Comparison of ENCODE assay signal across 26 cellular contexts in the genomic region with DNA sequence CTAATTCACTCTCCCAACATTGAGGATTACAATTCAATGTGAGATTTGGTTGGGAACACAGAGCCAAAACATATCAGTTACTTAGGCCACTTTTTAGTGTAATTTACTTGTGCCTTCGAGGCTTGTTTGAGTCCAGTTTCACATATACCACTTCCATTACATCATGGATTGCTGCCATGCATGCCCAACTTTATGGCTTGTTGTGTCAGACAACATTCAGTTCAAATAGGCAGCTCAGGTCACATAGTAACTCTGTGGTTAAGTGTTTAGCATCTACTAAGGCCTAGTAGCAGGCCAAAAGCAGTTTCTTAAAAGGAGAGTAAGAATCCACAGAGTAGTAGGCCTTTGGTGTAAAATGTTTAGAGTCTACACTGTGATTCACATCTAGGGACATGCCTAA.
DNase-seq lines count a peak whose midpoint lies in the region; ATAC-seq, FAIRE-seq and TF ChIP-seq lines count a peak whose summit lies in the region.
"Had no signal": no experiment of that assay in that cellular context is flagged by ENCODE, and none has a peak within 500 bp of the region (broad histone marks: within the 10 kb centered on the region; RNA-seq: fewer than 3 reads in every experiment).

No MANE protein-coding gene starts in this region.

- CTCF ChIA-PET in OCI-LY7 (lab: Charles Lee; ENCODE audit: unreplicated experiment) (no interaction called here), HepG2 (lab: Yijun Ruan, JAX; ENCODE audit: low intra/inter-chr PET ratio, low total read pairs) (no interaction called here)

- in situ Hi-C loops in HepG2 (cut with HindIII; ENCODE audit: extremely low pct_ligation_motif_present, low pct_unique_long_range_greater_than_20kb): no loop called here

- H3K79me2 ChIP-seq in GM23338 (replicated peaks; ENCODE audit: insufficient read depth): no peaks in the 10 kb centered on the region
- H3K79me2 ChIP-seq in OCI-LY7 (ENCODE audit: insufficient read depth, low read depth, low read length): no peaks in the 10 kb centered on the region
- no peaks in the 10 kb centered on the region for H3K79me2 ChIP-seq in HepG2 (ENCODE audit: insufficient read depth, low read length)

- H3K4me3 ChIP-seq in GM23338 (no peak overlapping the region), OCI-LY7 (ENCODE audit: low read depth, low read length, poor library complexity, severe bottlenecking) (no peak overlapping the region), kidney epithelial cell (ENCODE audit: low read depth, low read length) (no peak overlapping the region), HepG2 (replicated peaks in 1 of 3; ENCODE audit: insufficient read depth in 1 of 3, low read depth in 2 of 3, low read length in 3 of 3) (no peak overlapping the region), upper lobe of left lung (no peak overlapping the region)
- H3K4me3 ChIP-seq: BLaER1 treated with 17β-estradiol and CSF1 and Interleukin-3, amounts not matched to agents 10 nM and 100 nM; GM12878; HAP-1 had no signal

- peaks cover 1% of the 10 kb centered on the region for H3K27me3 Mint-ChIP-seq in GM23338 (ENCODE audit: insufficient read depth, low read depth, poor library complexity)
- H3K27me3 Mint-ChIP-seq: CD4-positive, alpha-beta T cell; CD8-positive, alpha-beta memory T cell had no signal

- H3K4me2 ChIP-seq in GM23338: no peak overlapping the region
- H3K4me2 ChIP-seq in OCI-LY7 (ENCODE audit: low read length): no peak overlapping the region
- H3K4me2 ChIP-seq in HepG2 (ENCODE audit: low read depth, low read length): no peak overlapping the region
- H3K4me2 ChIP-seq: BLaER1 treated with 17β-estradiol and CSF1 and Interleukin-3, amounts not matched to agents 10 nM and 100 nM had no signal

- ATAC-seq in GM23338: no peak
- no peak for ATAC-seq in HepG2
- ATAC-seq in GM21619 (IDR thresholded peaks at IDR 0.05; ENCODE audit: unreplicated experiment): no peak
- no peak for ATAC-seq in upper lobe of left lung (ENCODE audit: low FRiP score in 2 of 2)
- ATAC-seq: GM12878 had no signal

- no peak overlapping the region for H3K27ac ChIP-seq in GM23338 (ENCODE audit: low read depth)
- no peak overlapping the region for H3K27ac ChIP-seq in OCI-LY7 (ENCODE audit: low read depth, low read length, poor library complexity, severe bottlenecking)
- H3K27ac ChIP-seq in HepG2 (ENCODE audit: extremely low read length, insufficient read depth, low read length): no peak overlapping the region
- no peak overlapping the region for H3K27ac ChIP-seq in upper lobe of left lung
- H3K27ac ChIP-seq: 22Rv1; BLaER1 treated with 17β-estradiol and CSF1 and Interleukin-3, amounts not matched to agents 10 nM and 100 nM had no signal

- H2AFZ ChIP-seq in GM23338: peak overlapping the region; percentile 32; the same call in 1 of the 2 replicates
- H2AFZ ChIP-seq in OCI-LY7 (ENCODE audit: low read length): 0 out of 2 replicates have a peak overlapping the region, but pooled peaks have one; percentile 27
- H2AFZ ChIP-seq in HepG2 (ENCODE audit: low read length): no peak overlapping the region

- H3F3A ChIP-seq in GM23338 (replicated peaks; ENCODE audit: low read depth): no peaks in the 10 kb centered on the region

- H3K9me3 ChIP-seq in OCI-LY7 (ENCODE audit: low read length): no peaks in the 10 kb centered on the region
- H3K9me3 ChIP-seq in HepG2 (ENCODE audit: low read length): no peaks in the 10 kb centered on the region
- no peaks in the 10 kb centered on the region for H3K9me3 ChIP-seq in upper lobe of left lung
- H3K9me3 ChIP-seq: BE2C; BLaER1 treated with 17β-estradiol and CSF1 and Interleukin-3, amounts not matched to agents 10 nM and 100 nM; HAP-1 had no signal

- no peaks in the 10 kb centered on the region for H3K4me1 ChIP-seq in GM23338 (ENCODE audit: insufficient read depth)
- H3K4me1 ChIP-seq in OCI-LY7 (ENCODE audit: insufficient read depth, low read length, poor library complexity, severe bottlenecking): no peaks in the 10 kb centered on the region
- H3K4me1 ChIP-seq in HepG2 (ENCODE audit: insufficient read depth, low read length): no peaks in the 10 kb centered on the region
- H3K4me1 ChIP-seq in upper lobe of left lung: no peaks in the 10 kb centered on the region
- H3K4me1 ChIP-seq: BE2C, HAP-1 had no signal

- H3K36me3 Mint-ChIP-seq in GM23338 (ENCODE audit: low read depth): no peaks in the 10 kb centered on the region
- H3K36me3 Mint-ChIP-seq: CD14-positive monocyte; CD8-positive, alpha-beta memory T cell had no signal

- POLR2A ChIA-PET in OCI-LY7 (lab: Charles Lee) (no interaction called here), HepG2 (lab: Yijun Ruan, JAX) (no interaction called here)

- no peak overlapping the region for H3K4me3 Mint-ChIP-seq in GM23338
- H3K4me3 Mint-ChIP-seq: CD14-positive monocyte; CD4-positive, alpha-beta T cell; CD8-positive, alpha-beta memory T cell had no signal

- H3K36me3 ChIP-seq in GM23338 (ENCODE audit: insufficient read depth) (no peaks in the 10 kb centered on the region), OCI-LY7 (ENCODE audit: insufficient read depth, low read length) (no peaks in the 10 kb centered on the region), kidney epithelial cell (ENCODE audit: control insufficient read depth, insufficient read depth, low read length) (no peaks in the 10 kb centered on the region), HepG2 (replicated peaks in 1 of 2; ENCODE audit: control insufficient read depth in 1 of 2, insufficient read depth in 2 of 2, low read length in 2 of 2) (no peaks in the 10 kb centered on the region), upper lobe of left lung (no peaks in the 10 kb centered on the region)
- H3K36me3 ChIP-seq: BE2C; BLaER1 treated with 17β-estradiol and CSF1 and Interleukin-3, amounts not matched to agents 10 nM and 100 nM; HAP-1 had no signal

- intact Hi-C loops in OCI-LY7 (cut with micrococcal nuclease; ENCODE audit: unreplicated experiment): no loop called here
- intact Hi-C loops in HepG2 (cut with micrococcal nuclease; ENCODE audit: unreplicated experiment): no loop called here

- no peaks in the 10 kb centered on the region for H3K27me3 ChIP-seq in GM23338 (ENCODE audit: insufficient read depth)
- H3K27me3 ChIP-seq in kidney epithelial cell (ENCODE audit: control insufficient read depth, insufficient read depth, low read length): no peaks in the 10 kb centered on the region
- no peaks in the 10 kb centered on the region for H3K27me3 ChIP-seq in HepG2 (ENCODE audit: control insufficient read depth in 1 of 2, insufficient read depth in 2 of 2, low read length in 2 of 2)
- H3K27me3 ChIP-seq in upper lobe of left lung: no peaks in the 10 kb centered on the region
- H3K27me3 ChIP-seq: BE2C; BLaER1 treated with 17β-estradiol and CSF1 and Interleukin-3, amounts not matched to agents 10 nM and 100 nM had no signal

- no peaks in the 10 kb centered on the region for H3K4me1 Mint-ChIP-seq in GM23338
- H3K4me1 Mint-ChIP-seq: CD14-positive monocyte; CD8-positive, alpha-beta memory T cell had no signal

- DNase-seq in GM23338 (ENCODE audit: low spot score) (no peak), OCI-LY7 (ENCODE audit: low spot score) (no peak), kidney epithelial cell (ENCODE audit: low read depth) (peak; percentile 45), left kidney (ENCODE audit: low read depth, low spot score) (peak; percentile 15), HepG2 (ENCODE audit: low spot score) (no peak), upper lobe of left lung (no peak)
- DNase-seq in activated T-cell treated with anti-CD3 and anti-CD28 coated beads, Interleukin-2, amount 50 U/mL, for 1 hour: no peak
- DNase-seq: AML-193; BE2C; CD4-positive, alpha-beta T cell; CD8-positive, alpha-beta memory T cell; DMS 273 treated with DMSO at 0.1 percent for 48 hours; DMS79; EL; GDM1; GOT3 had no signal

- TF ChIP-seq POLR2A in HepG2 (IDR thresholded peaks at IDR 0.05; ENCODE audit: insufficient read depth in 1 of 2, low read depth in 2 of 2, low read length in 2 of 2): no peak
- TF ChIP-seq POLR2A in upper lobe of left lung (IDR thresholded peaks at IDR 0.05): no peak

- BruUV-seq in OCI-LY7 (replicated peaks; lab: Mats Ljungman, UMichigan): no TSS peak
- no TSS peak for BruUV-seq in HepG2 (replicated peaks; lab: Mats Ljungman, UMichigan)

- H3K9me2 ChIP-seq in GM23338 (ENCODE audit: insufficient read depth) (no peaks in the 10 kb centered on the region), OCI-LY7 (ENCODE audit: insufficient read depth, low read length) (no peaks in the 10 kb centered on the region)

- no peak for TF ChIP-seq RAD21 in HepG2 (CRISPR knock-in tag; IDR thresholded peaks at IDR 0.05)

- no peaks in the 10 kb centered on the region; the same call in 1 of the 2 replicates for H4K20me1 ChIP-seq in GM23338 (replicated peaks; ENCODE audit: insufficient read depth)
- no peaks in the 10 kb centered on the region for H4K20me1 ChIP-seq in OCI-LY7 (ENCODE audit: insufficient read depth, low read length)
- H4K20me1 ChIP-seq in HepG2 (ENCODE audit: insufficient read depth, low read length): no peaks in the 10 kb centered on the region
- H4K20me1 ChIP-seq: BLaER1 treated with 17β-estradiol and CSF1 and Interleukin-3, amounts not matched to agents 10 nM and 100 nM had no signal

- WGBS in HepG2 (ENCODE audit: low lambda C conversion rate): 0% methylated on average over 1 of the region's 1 CpG
- WGBS in upper lobe of left lung, 2 donors: 71 to 75% methylated on average over 1 of the region's 1 CpG

- no peak overlapping the region for H3K9ac ChIP-seq in HepG2 (ENCODE audit: insufficient read depth, low read depth, low read length)
- H3K9ac ChIP-seq: BLaER1 treated with 17β-estradiol and CSF1 and Interleukin-3, amounts not matched to agents 10 nM and 100 nM had no signal

- FAIRE-seq in HepG2 (lab: Jason Lieb, UNC): no peak
- FAIRE-seq: A204.1, D721Med, GM12878, GM19239, H54 had no signal

- no peaks in the 10 kb centered on the region for H3K9me3 Mint-ChIP-seq in GM23338
- H3K9me3 Mint-ChIP-seq: CD14-positive monocyte; CD4-positive, alpha-beta T cell; CD8-positive, alpha-beta memory T cell had no signal

- TF ChIP-seq EP300 in HepG2 (IDR thresholded peaks at IDR 0.05; ENCODE audit: low read depth in 2 of 2, low read length in 2 of 2) (no peak), HepG2 (CRISPR knock-in tag; IDR thresholded peaks at IDR 0.05; ENCODE audit: borderline replicate concordance) (no peak), upper lobe of left lung (IDR thresholded peaks at IDR 0.05) (no peak)

- H3K27ac Mint-ChIP-seq in GM23338: no peak overlapping the region
- H3K27ac Mint-ChIP-seq: CD14-positive monocyte; CD4-positive, alpha-beta T cell; CD8-positive, alpha-beta memory T cell had no signal

- TF ChIP-seq CTCF in GM23338 (conservative IDR thresholded peaks at IDR 0.05; ENCODE audit: low read depth in 2 of 2) (no peak), OCI-LY7 (conservative IDR thresholded peaks at IDR 0.05; ENCODE audit: low read length) (no peak), kidney epithelial cell (IDR thresholded peaks at IDR 0.05; ENCODE audit: insufficient read depth, low read length, poor library complexity, severe bottlenecking) (no peak), HepG2 (CRISPR knock-in tag; IDR thresholded peaks at IDR 0.05) (no peak), upper lobe of left lung (IDR thresholded peaks at IDR 0.05) (no peak)

TF ChIP-seq in GM23338, 12 proteins besides CTCF, POLR2A, EP300 and RAD21 (continues in another document):
- no peak for TF ChIP-seq JUNB (IDR thresholded peaks at IDR 0.05; ENCODE audit: unreplicated experiment)

Comparison
In these comparisons a context has a peak if more than half of its experiments do, and no peak if none do; other contexts are left out.
1. DNase-seq: peak in kidney epithelial cell (single experiment) and left kidney (single experiment); none in GM23338 (single experiment), OCI-LY7 (single experiment), HepG2 (single experiment), upper lobe of left lung (0 of 2) and activated T-cell treated with anti-CD3 and anti-CD28 coated beads, Interleukin-2, amount 50 U/mL, for 1 hour (single experiment).